ENCODE assay signal across 8 cellular contexts in the genomic region with DNA sequence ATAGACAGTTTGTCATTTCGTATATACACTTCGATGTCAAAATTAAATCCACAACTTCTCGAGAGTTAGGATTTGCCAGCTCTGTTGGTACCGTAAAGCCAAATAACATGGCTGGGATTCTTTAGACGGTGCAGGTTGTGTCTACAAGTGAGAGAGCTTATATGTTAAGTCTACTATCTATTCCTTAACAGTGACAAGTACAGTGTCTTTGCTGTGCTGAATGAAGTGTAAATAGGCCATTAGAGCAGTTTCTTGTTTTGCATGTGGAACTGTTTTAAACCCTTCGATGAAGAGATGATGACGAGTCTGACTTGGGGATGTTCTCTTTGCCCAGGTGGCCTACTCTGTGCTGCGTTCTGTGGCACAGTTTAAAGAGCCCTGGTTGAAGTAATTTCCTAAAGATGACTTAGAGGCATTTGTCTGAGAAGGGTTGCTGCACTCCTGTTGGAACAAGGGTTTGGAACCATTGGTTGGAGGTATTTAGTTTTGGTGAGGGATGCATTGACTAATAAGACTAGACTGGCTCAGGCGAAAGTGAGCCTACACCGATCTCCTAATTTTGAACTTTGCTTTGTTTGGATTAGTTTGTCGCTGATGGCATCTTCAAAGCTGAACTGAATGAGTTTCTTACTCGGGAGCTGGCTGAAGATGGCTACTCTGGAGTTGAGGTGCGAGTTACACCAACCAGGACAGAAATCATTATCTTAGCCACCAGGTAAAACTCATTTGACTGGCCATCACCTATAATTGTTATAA. TPM values are rescaled to one million over a fixed set of nuclear protein-coding genes. Genes with fewer than 3 reads are reported as not detected.
A peak's percentile ranks its signal among the peaks of the same experiment; 100 is the strongest.
DNase-seq lines count a peak whose midpoint lies in the region; ATAC-seq and TF ChIP-seq lines count a peak whose summit lies in the region.

No MANE protein-coding gene starts in this region.

- H3K4me1 ChIP-seq in ES-I3 (ENCODE audit: insufficient read depth, low read length) (peaks cover 8% of the 10 kb centered on the region; the same call in 1 of the 2 replicates), OCI-LY1 (ENCODE audit: insufficient read depth, low read length, severe bottlenecking) (peaks cover 26% of the 10 kb centered on the region), lower lobe of right lung (peaks cover 35% of the 10 kb centered on the region), transverse colon (peaks cover 9 to 22% (median 18%) of the 10 kb centered on the region in 4 donors)

- no peak for TF ChIP-seq EP300 in transverse colon (IDR thresholded peaks at IDR 0.05; ENCODE audit: low read depth)

- H3K79me2 ChIP-seq in OCI-LY1 (ENCODE audit: insufficient read depth, low read length), result peaks cover 46% of the 10 kb centered on the region

- H3K4me3 Mint-ChIP-seq in chondrocyte (ENCODE audit: unreplicated experiment), result peak overlapping the region; percentile 95

- H3K9ac ChIP-seq in ES-I3 (ENCODE audit: low read depth, low read length) (peak overlapping the region; percentile 100), OCI-LY1 (ENCODE audit: low read length) (peak overlapping the region; percentile 98)

- H3K4me3 ChIP-seq in OCI-LY1 (ENCODE audit: low read depth, low read length, poor library complexity, severe bottlenecking), result peak overlapping the region; percentile 96
- peak overlapping the region; percentile 82 for H3K4me3 ChIP-seq in lower lobe of right lung
- H3K4me3 ChIP-seq in transverse colon, result peak overlapping the region; percentile 65 to 86 (median 77)

- H3K27ac Mint-ChIP-seq in chondrocyte (ENCODE audit: unreplicated experiment), result peak overlapping the region; percentile 96

- ATAC-seq in lower lobe of right lung (peak; percentile 3 to 29), HG02981 (IDR thresholded peaks at IDR 0.05; ENCODE audit: unreplicated experiment) (no peak)

- intact Hi-C loops in lower lobe of right lung (cut with DNase I), result no loop called here
- intact Hi-C loops in transverse colon (cut with DNase I; ENCODE audit: low total_unique reads), result no loop called here

- peaks cover 45% of the 10 kb centered on the region for H3K4me1 Mint-ChIP-seq in chondrocyte (ENCODE audit: low read depth)

- H3K9me2 ChIP-seq in OCI-LY1 (ENCODE audit: low read depth, low read length), result no peaks in the 10 kb centered on the region

- H3K9me3 ChIP-seq in ES-I3 (ENCODE audit: control insufficient read depth, insufficient read depth, low read length) (no peaks in the 10 kb centered on the region), OCI-LY1 (ENCODE audit: low read length) (no peaks in the 10 kb centered on the region), lower lobe of right lung (no peaks in the 10 kb centered on the region), transverse colon (no peaks in the 10 kb centered on the region)

- no peak for TF ChIP-seq POLR2A in transverse colon (IDR thresholded peaks at IDR 0.05)

- H2AFZ ChIP-seq in OCI-LY1 (ENCODE audit: low read length), result no peak overlapping the region

- H3K36me3 Mint-ChIP-seq in chondrocyte (ENCODE audit: low read depth), result peaks cover 36% of the 10 kb centered on the region

- H3K9me3 Mint-ChIP-seq in chondrocyte (ENCODE audit: low read depth), result no peaks in the 10 kb centered on the region

- WGBS in transverse colon (ENCODE audit: low coverage in 1 of 2), 2 donors, result 4% methylated on average over 8 to 13 of the region's 13 CpGs

- H3K27me3 ChIP-seq in OCI-LY1 (ENCODE audit: insufficient read depth, low read length) (no peaks in the 10 kb centered on the region), lower lobe of right lung (ENCODE audit: low read depth) (no peaks in the 10 kb centered on the region), transverse colon (no peaks in the 10 kb centered on the region)

- H3K4me2 ChIP-seq in OCI-LY1 (ENCODE audit: low read length), result peak overlapping the region; percentile 90

- no peak for DNase-seq in chondrocyte (ENCODE audit: low spot score)
- DNase-seq in lower lobe of right lung, result no peak
- DNase-seq in transverse colon, result no peak
- no peak for DNase-seq in NCI-H748 (lab: John Stamatoyannopoulos, UW; ENCODE audit: unreplicated experiment)
- no peak for DNase-seq in SHP77 treated with DMSO at 0.1 percent for 48 hours (lab: John Stamatoyannopoulos, UW)

- peaks cover 52% of the 10 kb centered on the region for H3K36me3 ChIP-seq in ES-I3 (ENCODE audit: insufficient read depth, low read length)
- H3K36me3 ChIP-seq in OCI-LY1 (ENCODE audit: insufficient read depth, low read length), result peaks cover 57% of the 10 kb centered on the region
- peaks cover 45% of the 10 kb centered on the region for H3K36me3 ChIP-seq in lower lobe of right lung
- H3K36me3 ChIP-seq in transverse colon, result peaks cover 0 to 37% (median 17%) of the 10 kb centered on the region in 4 donors

- H3K27ac ChIP-seq in OCI-LY1 (ENCODE audit: low read depth, low read length, poor library complexity, severe bottlenecking) (peak overlapping the region; percentile 81), lower lobe of right lung (peak overlapping the region; percentile 95), transverse colon (peak overlapping the region; percentile 93 to 96 (median 94))

- H3K27me3 Mint-ChIP-seq in chondrocyte (ENCODE audit: low read depth), result no peaks in the 10 kb centered on the region

- TF ChIP-seq CTCF in OCI-LY1 (IDR thresholded peaks at IDR 0.05; ENCODE audit: low read length), result no peak
- no peak for TF ChIP-seq CTCF in chondrocyte (IDR thresholded peaks at IDR 0.05)
- TF ChIP-seq CTCF in lower lobe of right lung (IDR thresholded peaks at IDR 0.05), result no peak
- no peak for TF ChIP-seq CTCF in transverse colon (IDR thresholded peaks at IDR 0.05)

- H3F3A ChIP-seq in OCI-LY1 (ENCODE audit: insufficient read depth, low read length), result no peaks in the 10 kb centered on the region

- H4K20me1 ChIP-seq in OCI-LY1 (ENCODE audit: insufficient read depth, low read length), result peaks cover 11% of the 10 kb centered on the region

- in situ Hi-C loops in transverse colon (cut with MboI; ENCODE audit: low pct_ligation_motif_present in 1 of 4, low pct_unique_long_range_greater_than_20kb in 1 of 4, low sequenced_read_pairs in 3 of 4), result no loop called here

RNA-seq across cellular contexts. Expression of gene RPS3, which starts 1.0 kb away (rescaled TPM):
- 1,466 to 1,585 TPM (median 1,486 TPM) in 3 replicates for total RNA-seq in chondrocyte
- 1,761 TPM for total RNA-seq in lower lobe of right lung
- 1,000 to 10,000 TPM in 1 of 4 donors, 100 to 1,000 TPM in 3; 492 to 1,045 (median 813) TPM for total RNA-seq in transverse colon

RNA-seq across cellular contexts. Expression of gene KLHL35, which starts 32.7 kb away (rescaled TPM):
- total RNA-seq in chondrocyte (6.3 to 12.5 TPM (median 10.1 TPM) in 3 replicates), lower lobe of right lung (2.6 TPM), transverse colon (under 1 TPM in 2 of 4 donors, not detected in 2; 0.27 to 0.32 TPM)

RNA-seq across cellular contexts. Expression of gene ARRB1, which starts 48.8 kb away (rescaled TPM):
- total RNA-seq in chondrocyte, result 14.4 to 19.1 TPM (median 16.6 TPM) in 3 replicates
- 187 TPM for total RNA-seq in lower lobe of right lung
- total RNA-seq in transverse colon, result 10 to 100 TPM; 55.7 to 88.2 (median 78.0) TPM
